ENCODE assay signal across 1 cellular context in genomic region chr15:77057072-77057471, GRCh38.
TF ChIP-seq lines count a peak whose summit lies in the region.

No MANE protein-coding gene starts in this region.

TF ChIP-seq in HEK293, 187 proteins besides CTCF, POLR2A, EP300 and RAD21:
- TF ChIP-seq ZNF707 (tag by site-specific recombination; IDR thresholded peaks at IDR 0.05) (no peak), PRDM1 (tag by site-specific recombination; IDR thresholded peaks at IDR 0.05) (peak; percentile 37; the same call in 1 of the 2 replicates), ZFHX2 (tag by site-specific recombination; conservative IDR thresholded peaks at IDR 0.05) (no peak)
